In genomic region chr16:82658796-82659195, GRCh38 we compare ENCODE assay signal across 19 cellular contexts. TPM values are rescaled to one million over a fixed set of nuclear protein-coding genes. Genes with fewer than 3 reads are reported as not detected.
"Had no signal": no experiment of that assay in that cellular context is flagged by ENCODE, and none has a peak within 500 bp of the region (broad histone marks: within the 10 kb centered on the region; RNA-seq: fewer than 3 reads in every experiment).

No MANE protein-coding gene starts in this region.

- H3K27me3 Mint-ChIP-seq: activated CD4-positive, alpha-beta memory T cell treated with anti-CD3 and anti-CD28 coated beads, Interleukin-2, amount 10 ng/mL, durations not matched to agents 7 days and 5 days had no signal

- ATAC-seq: left cardiac atrium, natural killer cell had no signal

- H3K27ac ChIP-seq: sigmoid colon, upper lobe of left lung, VCaP had no signal

- H3K9me3 Mint-ChIP-seq: activated naive CD4-positive, alpha-beta T cell treated with anti-CD3 and anti-CD28 coated beads, Interleukin-2, amount 10 ng/mL, durations not matched to agents 7 days and 5 days; dendritic cell treated with granulocyte-macrophage colony-stimulating factor and Interleukin-4, amounts not matched to agents 40 ng/mL and 50 ng/mL, for 4 days; endodermal cell; natural killer cell; stimulated activated naive CD8-positive, alpha-beta T cell treated with anti-CD3 and anti-CD28 coated beads, Interleukin-15, Interleukin-2, amounts not matched to agents 100 ng/mL and 50 ng/mL, for 24 hours had no signal

- DNase-seq: activated CD4-positive, alpha-beta memory T cell treated with anti-CD3 and anti-CD28 coated beads, Interleukin-2, amount 10 ng/mL, durations not matched to agents 7 days and 5 days; activated CD8-positive, alpha-beta memory T cell treated with anti-CD3 and anti-CD28 coated beads, Interleukin-2, amount 50 U/mL, for 48 hours; activated naive CD4-positive, alpha-beta T cell treated with anti-CD3 and anti-CD28 coated beads, Interleukin-2, amount 10 ng/mL, durations not matched to agents 7 days and 5 days; amniotic stem cell; endodermal cell; erythroblast; glutamatergic neuron; immature natural killer cell; left cardiac atrium; natural killer cell; sigmoid colon; stimulated activated CD4-positive, alpha-beta T cell treated with anti-CD3 and anti-CD28 coated beads, Interleukin-4, amount 100 ng/mL, for 1 hour; stimulated activated CD8-positive, alpha-beta memory T cell treated with anti-CD3 and anti-CD28 coated beads, Interleukin-4, amount 100 ng/mL, for 48 hours; T1000; upper lobe of left lung had no signal

- H3K27me3 ChIP-seq: sigmoid colon, upper lobe of left lung had no signal

- H3K9me3 ChIP-seq: sigmoid colon, upper lobe of left lung had no signal

- H3K27ac Mint-ChIP-seq: activated CD4-positive, alpha-beta memory T cell treated with anti-CD3 and anti-CD28 coated beads, Interleukin-2, amount 10 ng/mL, durations not matched to agents 7 days and 5 days; dendritic cell treated with granulocyte-macrophage colony-stimulating factor and Interleukin-4, amounts not matched to agents 40 ng/mL and 50 ng/mL, for 4 days; endodermal cell; immature natural killer cell; natural killer cell; stimulated activated naive CD8-positive, alpha-beta T cell treated with anti-CD3 and anti-CD28 coated beads, Interleukin-15, Interleukin-2, amounts not matched to agents 100 ng/mL and 50 ng/mL, for 24 hours had no signal

- H3K4me3 Mint-ChIP-seq: activated CD4-positive, alpha-beta memory T cell treated with anti-CD3 and anti-CD28 coated beads, Interleukin-2, amount 10 ng/mL, durations not matched to agents 7 days and 5 days; activated naive CD4-positive, alpha-beta T cell treated with anti-CD3 and anti-CD28 coated beads, Interleukin-2, amount 10 ng/mL, durations not matched to agents 7 days and 5 days; brain; dendritic cell treated with granulocyte-macrophage colony-stimulating factor and Interleukin-4, amounts not matched to agents 40 ng/mL and 50 ng/mL, for 4 days; endodermal cell; immature natural killer cell; natural killer cell; stimulated activated naive CD8-positive, alpha-beta T cell treated with anti-CD3 and anti-CD28 coated beads, Interleukin-15, Interleukin-2, amounts not matched to agents 100 ng/mL and 50 ng/mL, for 24 hours had no signal

- H3K36me3 Mint-ChIP-seq: brain, immature natural killer cell, natural killer cell had no signal

RNA-seq across cellular contexts. Expression of gene CDH13, which starts 32.0 kb away (rescaled TPM):
- total RNA-seq: activated CD4-positive, alpha-beta memory T cell treated with anti-CD3 and anti-CD28 coated beads, Interleukin-2, amount 10 ng/mL, durations not matched to agents 7 days and 5 days; natural killer cell had no signal
- polyA plus RNA-seq: immature natural killer cell had no signal
